11 cellular contexts compared by ENCODE assay signal in the genomic region with DNA sequence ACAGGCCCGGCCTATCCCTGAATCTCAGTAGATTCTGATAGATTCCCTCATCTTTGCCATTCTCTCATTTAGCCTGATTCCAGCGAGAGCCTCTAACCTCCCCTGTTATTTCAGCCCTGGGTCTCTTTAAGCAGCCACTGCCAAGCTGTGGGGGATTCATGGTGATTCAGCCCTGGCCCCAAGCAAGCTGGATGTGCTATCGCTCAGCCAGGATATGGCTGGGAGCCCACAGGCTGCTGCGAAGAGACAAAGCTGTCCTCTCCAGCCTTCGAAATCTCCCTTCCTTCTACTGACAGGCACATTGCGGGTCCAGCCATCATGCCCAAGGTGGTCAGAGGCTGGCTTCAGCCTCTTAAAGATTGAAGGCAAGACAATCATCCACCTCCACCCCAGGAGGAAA.
DNase-seq lines count a peak whose midpoint lies in the region; ATAC-seq, FAIRE-seq and TF ChIP-seq lines count a peak whose summit lies in the region.
"Had no signal": no experiment of that assay in that cellular context is flagged by ENCODE, and none has a peak within 500 bp of the region (broad histone marks: within the 10 kb centered on the region; RNA-seq: fewer than 3 reads in every experiment).

No MANE protein-coding gene starts in this region.

- no peak overlapping the region for H3K4me3 ChIP-seq in heart right ventricle

- H3K4me1 ChIP-seq in heart right ventricle: peaks cover 0 to 29% (median 10%) of the 10 kb centered on the region in 9 donors

- peaks cover 0 to 14% (median 4%) of the 10 kb centered on the region in 7 donors for H3K27me3 ChIP-seq in heart right ventricle

- H3K36me3 Mint-ChIP-seq in endothelial cell (ENCODE audit: low read depth, unreplicated experiment): no peaks in the 10 kb centered on the region
- H3K36me3 Mint-ChIP-seq: activated naive CD4-positive, alpha-beta T cell treated with anti-CD3 and anti-CD28 coated beads, Interleukin-2, amount 50 U/mL, for 72 hours; stimulated activated memory B cell treated with anti-CD40 and anti-IgM and Interleukin-4, amounts not matched to agents 10 μg/mL and 1 μg/mL and 100 μg/mL, for 72 hours had no signal

- intact Hi-C loops in heart right ventricle (cut with DNase I): loop anchor here in 5 of 10 donors (5.0 to 10.0 kb wide), 4 partner anchors 320 to 393 kb away; partner anchors contain the start of gene SOX9 (in 4 of the 5)

- H3K27ac Mint-ChIP-seq in endothelial cell (ENCODE audit: unreplicated experiment): no peak overlapping the region
- H3K27ac Mint-ChIP-seq: activated naive CD4-positive, alpha-beta T cell treated with anti-CD3 and anti-CD28 coated beads, Interleukin-2, amount 50 U/mL, for 72 hours; stimulated activated memory B cell treated with anti-CD40 and anti-IgM and Interleukin-4, amounts not matched to agents 10 μg/mL and 1 μg/mL and 100 μg/mL, for 72 hours had no signal

- peak; percentile 33 for FAIRE-seq in H54 (lab: Jason Lieb, UNC)

- no peak for TF ChIP-seq POLR2A in H54 (IDR thresholded peaks at IDR 0.05; ENCODE audit: low read depth, low read length)

- H3K27me3 Mint-ChIP-seq in endothelial cell (ENCODE audit: unreplicated experiment): peaks cover 3% of the 10 kb centered on the region

- no peaks in the 10 kb centered on the region for H3K9me3 ChIP-seq in heart right ventricle

- no peak overlapping the region for H3K4me3 Mint-ChIP-seq in endothelial cell (ENCODE audit: unreplicated experiment)
- H3K4me3 Mint-ChIP-seq: stimulated activated memory B cell treated with anti-CD40 and anti-IgM and Interleukin-4, amounts not matched to agents 10 μg/mL and 1 μg/mL and 100 μg/mL, for 72 hours had no signal

- H3K27ac ChIP-seq in heart right ventricle: peak overlapping the region in 4 of 10 donors; percentile 6 to 52 (median 38)
- H3K27ac ChIP-seq: epithelial cell of prostate had no signal

- peak; percentile 58 for DNase-seq in H54 (ENCODE audit: insufficient read length, low spot score)
- peak in 39 of 58 donors; percentile 12 to 70 (median 34) for DNase-seq in anterior cingulate cortex (lab: John Stamatoyannopoulos, UW)
- peak; percentile 25 to 27 for DNase-seq in heart right ventricle
- peak; percentile 46 for DNase-seq in renal cortical epithelial cell (ENCODE audit: low read depth)
- no peak for DNase-seq in SKM-1 (lab: John Stamatoyannopoulos, UW; ENCODE audit: unreplicated experiment)
- no peak for DNase-seq in endothelial cell (ENCODE audit: low spot score)
- no peak for DNase-seq in NCI-H1417 treated with DMSO at 0.1 percent for 48 hours (lab: John Stamatoyannopoulos, UW)

- ATAC-seq in heart right ventricle (peak in 7 of 8 donors; percentile 50 to 80 (median 61)), GM21515 (IDR thresholded peaks at IDR 0.05; ENCODE audit: unreplicated experiment) (no peak)
- ATAC-seq: activated naive CD4-positive, alpha-beta T cell treated with anti-CD3 and anti-CD28 coated beads, Interleukin-2, amount 50 U/mL, for 72 hours had no signal

- 54 to 61% methylated on average over 6 of the region's 6 CpGs for WGBS in heart right ventricle, 2 donors

- TF ChIP-seq CTCF in heart right ventricle (IDR thresholded peaks at IDR 0.05) (no peak), endothelial cell (IDR thresholded peaks at IDR 0.05; ENCODE audit: unreplicated experiment) (no peak)

- H3K4me1 Mint-ChIP-seq in endothelial cell (ENCODE audit: unreplicated experiment): peaks cover 3% of the 10 kb centered on the region

- no peaks in the 10 kb centered on the region for H3K9me3 Mint-ChIP-seq in endothelial cell (ENCODE audit: unreplicated experiment)
- H3K9me3 Mint-ChIP-seq: activated naive CD4-positive, alpha-beta T cell treated with anti-CD3 and anti-CD28 coated beads, Interleukin-2, amount 50 U/mL, for 72 hours; stimulated activated memory B cell treated with anti-CD40 and anti-IgM and Interleukin-4, amounts not matched to agents 10 μg/mL and 1 μg/mL and 100 μg/mL, for 72 hours had no signal

- H3K36me3 ChIP-seq in heart right ventricle: no peaks in the 10 kb centered on the region

Comparison
In these comparisons a context has a peak if more than half of its experiments do, and no peak if none do; other contexts are left out.
1. DNase-seq: peak in H54 (single experiment), anterior cingulate cortex (39 of 58), heart right ventricle (2 of 2) and renal cortical epithelial cell (single experiment); none in SKM-1 (single experiment), endothelial cell (single experiment) and NCI-H1417 treated with DMSO at 0.1 percent for 48 hours (single experiment).